ENCODE assay signal across 23 cellular contexts in genomic region chr14:90514566-90514965, GRCh38.
DNase-seq lines count a peak whose midpoint lies in the region; ATAC-seq and TF ChIP-seq lines count a peak whose summit lies in the region.
"Had no signal": no experiment of that assay in that cellular context is flagged by ENCODE, and none has a peak within 500 bp of the region (broad histone marks: within the 10 kb centered on the region; RNA-seq: fewer than 3 reads in every experiment).

No MANE protein-coding gene starts in this region.

- H3K36me3 Mint-ChIP-seq in progenitor cell of endocrine pancreas (ENCODE audit: insufficient read depth) (no peaks in the 10 kb centered on the region), glutamatergic neuron (ENCODE audit: unreplicated experiment) (no peaks in the 10 kb centered on the region)
- H3K36me3 Mint-ChIP-seq: CD4-positive, alpha-beta memory T cell; naive B cell had no signal

- H3K9me3 ChIP-seq in left ventricle myocardium inferior (replicated peaks) (no peaks in the 10 kb centered on the region), esophagus (ENCODE audit: control insufficient read depth in 2 of 2, insufficient read depth in 1 of 2, low read depth in 1 of 2, low read length in 1 of 2) (no peaks in the 10 kb centered on the region)
- H3K9me3 ChIP-seq: SK-N-SH had no signal

- H3K27ac ChIP-seq in left ventricle myocardium inferior (replicated peaks) (peak overlapping the region; percentile 94), esophagus (ENCODE audit: low read depth in 2 of 2, low read length in 1 of 2) (peak overlapping the region; percentile 82 to 89)

- H3K9me3 Mint-ChIP-seq in progenitor cell of endocrine pancreas (ENCODE audit: low read depth) (no peaks in the 10 kb centered on the region), glutamatergic neuron (ENCODE audit: unreplicated experiment) (no peaks in the 10 kb centered on the region)
- H3K9me3 Mint-ChIP-seq: CD4-positive, alpha-beta memory T cell; effector memory CD8-positive, alpha-beta T cell; HFFc6; naive B cell had no signal

- H3K27ac Mint-ChIP-seq in progenitor cell of endocrine pancreas (peak overlapping the region; percentile 99), glutamatergic neuron (ENCODE audit: unreplicated experiment) (no peak overlapping the region)
- H3K27ac Mint-ChIP-seq: CD4-positive, alpha-beta memory T cell; effector memory CD8-positive, alpha-beta T cell; HFFc6; naive B cell had no signal

- intact Hi-C loops in left ventricle myocardium inferior (cut with micrococcal nuclease) (no loop called here), cardiac septum (cut with DNase I) (no loop called here)

- H3K36me3 ChIP-seq in left ventricle myocardium inferior (no peaks in the 10 kb centered on the region), esophagus (ENCODE audit: control insufficient read depth in 2 of 2, insufficient read depth in 2 of 2, low read length in 1 of 2) (no peaks in the 10 kb centered on the region)

- peaks cover 61% of the 10 kb centered on the region for H3K4me1 ChIP-seq in left ventricle myocardium inferior
- H3K4me1 ChIP-seq in esophagus (ENCODE audit: control insufficient read depth in 2 of 2, insufficient read depth in 2 of 2, low read length in 1 of 2) = peaks cover 23 to 50% of the 10 kb centered on the region in 2 donors

- 82 to 87% methylated on average over 4 of the region's 4 CpGs for WGBS in esophagus, 2 donors

- no peak for ATAC-seq in HG03097 (IDR thresholded peaks at IDR 0.05; ENCODE audit: low FRiP score, unreplicated experiment)
- ATAC-seq: effector memory CD8-positive, alpha-beta T cell; esophagus mucosa had no signal

- H3K27me3 ChIP-seq in left ventricle myocardium inferior (ENCODE audit: low read depth) = no peaks in the 10 kb centered on the region
- H3K27me3 ChIP-seq in esophagus (ENCODE audit: control insufficient read depth in 1 of 2, insufficient read depth in 2 of 2, low read length in 2 of 2) = no peaks in the 10 kb centered on the region

- DNase-seq in left ventricle myocardium inferior = no peak
- no peak for DNase-seq in cardiac septum (ENCODE audit: low spot score)
- DNase-seq in progenitor cell of endocrine pancreas (ENCODE audit: low spot score, unreplicated experiment) = no peak
- DNase-seq in glutamatergic neuron = no peak
- no peak for DNase-seq in AG08396 (ENCODE audit: low spot score)
- no peak for DNase-seq in SKM-1 treated with dmso at 0.1 percent for 144 hours (lab: John Stamatoyannopoulos, UW; ENCODE audit: unreplicated experiment)
- DNase-seq: activated CD4-positive, alpha-beta T cell treated with anti-CD3 and anti-CD28 coated beads for 4 hours; activated effector memory CD4-positive, alpha-beta T cell treated with Interleukin-2 at 50 U/mL for 16 hours; activated T-cell treated with anti-CD3 and anti-CD28 coated beads for 4 hours; AML-193; CD4-positive, alpha-beta memory T cell; effector memory CD8-positive, alpha-beta T cell; foreskin melanocyte; GOT3; HFFc6; mesenchymal stem cell; naive B cell; NCI-H446; SK-N-SH; stimulated activated CD4-positive, alpha-beta T cell treated with anti-CD3 and anti-CD28 coated beads, Interleukin-2, amount 100 ng/mL, for 24 hours had no signal

- no peak overlapping the region for H3K4me3 ChIP-seq in left ventricle myocardium inferior
- H3K4me3 ChIP-seq in esophagus (ENCODE audit: low read depth in 1 of 2, low read length in 2 of 2) = no peak overlapping the region

- H3K4me3 Mint-ChIP-seq in progenitor cell of endocrine pancreas (ENCODE audit: low read depth) = no peak overlapping the region
- no peak overlapping the region for H3K4me3 Mint-ChIP-seq in glutamatergic neuron (ENCODE audit: unreplicated experiment)
- H3K4me3 Mint-ChIP-seq: effector memory CD8-positive, alpha-beta T cell; HFFc6; naive B cell had no signal

- H3K4me1 Mint-ChIP-seq in progenitor cell of endocrine pancreas (ENCODE audit: low read depth) = peaks cover 54% of the 10 kb centered on the region
- H3K4me1 Mint-ChIP-seq in glutamatergic neuron (ENCODE audit: low read depth, unreplicated experiment) = peaks cover 17% of the 10 kb centered on the region
- H3K4me1 Mint-ChIP-seq: CD4-positive, alpha-beta memory T cell had no signal

- H3K27me3 Mint-ChIP-seq in progenitor cell of endocrine pancreas (no peaks in the 10 kb centered on the region), glutamatergic neuron (ENCODE audit: unreplicated experiment) (peaks cover 8% of the 10 kb centered on the region)

- no peak for TF ChIP-seq CTCF in left ventricle myocardium inferior (IDR thresholded peaks at IDR 0.05; ENCODE audit: borderline replicate concordance)
- TF ChIP-seq CTCF in progenitor cell of endocrine pancreas (IDR thresholded peaks at IDR 0.05; ENCODE audit: unreplicated experiment) = no peak
- no peak for TF ChIP-seq CTCF in glutamatergic neuron (IDR thresholded peaks at IDR 0.05; ENCODE audit: partially characterized antibody, unreplicated experiment)
